Comparison of ENCODE assay signal across 9 cellular contexts in the genomic region with DNA sequence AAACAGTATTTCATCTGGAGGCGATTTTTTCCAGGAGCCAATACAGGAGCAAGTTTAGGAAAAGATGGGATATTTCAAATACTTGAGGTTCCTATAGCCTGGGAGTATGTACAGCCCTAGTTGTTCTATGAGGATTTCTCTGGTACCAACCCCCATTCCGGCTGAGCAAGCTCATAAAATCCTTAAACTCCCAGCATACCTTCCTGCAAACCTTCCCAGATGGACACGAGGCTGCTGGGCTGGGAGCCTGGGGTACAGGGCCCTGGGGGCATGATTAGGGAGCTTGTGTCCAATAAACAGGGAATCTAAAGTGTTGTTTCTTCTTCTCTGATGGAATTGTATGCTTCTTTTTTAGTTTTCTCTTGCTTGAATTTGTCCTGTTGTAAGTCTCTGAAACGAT. TPM values are rescaled to one million over a fixed set of nuclear protein-coding genes. Genes with fewer than 3 reads are reported as not detected.
A peak's percentile ranks its signal among the peaks of the same experiment; 100 is the strongest.
DNase-seq lines count a peak whose midpoint lies in the region; ATAC-seq and TF ChIP-seq lines count a peak whose summit lies in the region.
"Had no signal": no experiment of that assay in that cellular context is flagged by ENCODE, and none has a peak within 500 bp of the region (broad histone marks: within the 10 kb centered on the region; RNA-seq: fewer than 3 reads in every experiment).

No MANE protein-coding gene starts in this region.

- no peaks in the 10 kb centered on the region for H3K9me3 ChIP-seq in WERI-Rb-1 (ENCODE audit: severe bottlenecking)

- peaks cover 17% of the 10 kb centered on the region for H3K4me1 Mint-ChIP-seq in glutamatergic neuron (ENCODE audit: low read depth, unreplicated experiment)
- H3K4me1 Mint-ChIP-seq in stimulated activated memory B cell treated with anti-CD40 and anti-IgM and Interleukin-4, amounts not matched to agents 10 μg/mL and 1 μg/mL and 100 μg/mL, for 72 hours, result peaks cover 18% of the 10 kb centered on the region

- peak overlapping the region; percentile 89 for H3K4me3 Mint-ChIP-seq in glutamatergic neuron (ENCODE audit: unreplicated experiment)
- H3K4me3 Mint-ChIP-seq in stimulated activated memory B cell treated with anti-CD40 and anti-IgM and Interleukin-4, amounts not matched to agents 10 μg/mL and 1 μg/mL and 100 μg/mL, for 72 hours, result peak overlapping the region; percentile 82

- no peak for ATAC-seq in stimulated activated memory B cell treated with anti-CD40 and anti-IgM and Interleukin-4, amounts not matched to agents 10 μg/mL and 1 μg/mL and 100 μg/mL, for 72 hours

- peak overlapping the region; percentile 74 for H3K4me3 ChIP-seq in WERI-Rb-1 (ENCODE audit: low read depth, low read length)

- peaks cover 63% of the 10 kb centered on the region for H3K36me3 ChIP-seq in WERI-Rb-1

- H3K27ac ChIP-seq in WERI-Rb-1, result peak overlapping the region; percentile 99

- peaks cover 8% of the 10 kb centered on the region for H3K27me3 Mint-ChIP-seq in glutamatergic neuron (ENCODE audit: unreplicated experiment)
- no peaks in the 10 kb centered on the region for H3K27me3 Mint-ChIP-seq in stimulated activated memory B cell treated with anti-CD40 and anti-IgM and Interleukin-4, amounts not matched to agents 10 μg/mL and 1 μg/mL and 100 μg/mL, for 72 hours

- peak; percentile 48 for DNase-seq in NCI-H82 (lab: John Stamatoyannopoulos, UW)
- no peak for DNase-seq in NCI-H82 treated with DMSO at 0.1 percent for 48 hours (lab: John Stamatoyannopoulos, UW; ENCODE audit: unreplicated experiment)
- no peak for DNase-seq in WERI-Rb-1
- no peak for DNase-seq in glutamatergic neuron
- no peak for DNase-seq in stimulated activated CD4-positive, alpha-beta T cell treated with anti-CD3 and anti-CD28 coated beads, Interleukin-12 subunit alpha, Interleukin-12 subunit beta, amount 100 ng/mL, for 4 hours
- DNase-seq in SKM-1 (lab: John Stamatoyannopoulos, UW; ENCODE audit: unreplicated experiment), result no peak
- no peak for DNase-seq in NCI-H524 (lab: John Stamatoyannopoulos, UW)

- peaks cover 4% of the 10 kb centered on the region for H3K9me3 Mint-ChIP-seq in glutamatergic neuron (ENCODE audit: unreplicated experiment)
- no peaks in the 10 kb centered on the region for H3K9me3 Mint-ChIP-seq in stimulated activated memory B cell treated with anti-CD40 and anti-IgM and Interleukin-4, amounts not matched to agents 10 μg/mL and 1 μg/mL and 100 μg/mL, for 72 hours

- H3K27ac Mint-ChIP-seq in glutamatergic neuron (ENCODE audit: unreplicated experiment), result peak overlapping the region; percentile 89
- H3K27ac Mint-ChIP-seq in stimulated activated memory B cell treated with anti-CD40 and anti-IgM and Interleukin-4, amounts not matched to agents 10 μg/mL and 1 μg/mL and 100 μg/mL, for 72 hours, result peak overlapping the region; percentile 88

- peaks cover 4% of the 10 kb centered on the region for H3K36me3 Mint-ChIP-seq in glutamatergic neuron (ENCODE audit: unreplicated experiment)
- H3K36me3 Mint-ChIP-seq in stimulated activated memory B cell treated with anti-CD40 and anti-IgM and Interleukin-4, amounts not matched to agents 10 μg/mL and 1 μg/mL and 100 μg/mL, for 72 hours, result peaks cover 44% of the 10 kb centered on the region

- H3K27me3 ChIP-seq in WERI-Rb-1 (ENCODE audit: insufficient read depth, low read depth, severe bottlenecking), result no peaks in the 10 kb centered on the region

- TF ChIP-seq CTCF in WERI-Rb-1 (IDR thresholded peaks at IDR 0.05; ENCODE audit: low read depth, low read length) (no peak), glutamatergic neuron (IDR thresholded peaks at IDR 0.05; ENCODE audit: partially characterized antibody, unreplicated experiment) (no peak)

RNA-seq across cellular contexts. Expression of gene PRRC2A, which starts 1.5 kb away (rescaled TPM):
- 303 TPM for total RNA-seq in glutamatergic neuron (ENCODE audit: unreplicated experiment)

RNA-seq across cellular contexts. Expression of gene AIF1, which starts 7.0 kb away (rescaled TPM):
- not detected for total RNA-seq in glutamatergic neuron (ENCODE audit: unreplicated experiment)
- total RNA-seq: renal cortical epithelial cell had no signal

RNA-seq across cellular contexts. Expression of gene NCR3, which starts 29.2 kb away (rescaled TPM):
- total RNA-seq in glutamatergic neuron (ENCODE audit: unreplicated experiment), result not detected
- total RNA-seq: renal cortical epithelial cell had no signal

RNA-seq across cellular contexts. Expression of gene BAG6, which starts 30.5 kb away (rescaled TPM):
- total RNA-seq in glutamatergic neuron (ENCODE audit: unreplicated experiment), result 804 TPM

RNA-seq across cellular contexts. Expression of gene APOM, which starts 33.7 kb away (rescaled TPM):
- total RNA-seq in glutamatergic neuron (ENCODE audit: unreplicated experiment), result 1.5 TPM
